ENCODE assay signal across 8 cellular contexts in the genomic region with DNA sequence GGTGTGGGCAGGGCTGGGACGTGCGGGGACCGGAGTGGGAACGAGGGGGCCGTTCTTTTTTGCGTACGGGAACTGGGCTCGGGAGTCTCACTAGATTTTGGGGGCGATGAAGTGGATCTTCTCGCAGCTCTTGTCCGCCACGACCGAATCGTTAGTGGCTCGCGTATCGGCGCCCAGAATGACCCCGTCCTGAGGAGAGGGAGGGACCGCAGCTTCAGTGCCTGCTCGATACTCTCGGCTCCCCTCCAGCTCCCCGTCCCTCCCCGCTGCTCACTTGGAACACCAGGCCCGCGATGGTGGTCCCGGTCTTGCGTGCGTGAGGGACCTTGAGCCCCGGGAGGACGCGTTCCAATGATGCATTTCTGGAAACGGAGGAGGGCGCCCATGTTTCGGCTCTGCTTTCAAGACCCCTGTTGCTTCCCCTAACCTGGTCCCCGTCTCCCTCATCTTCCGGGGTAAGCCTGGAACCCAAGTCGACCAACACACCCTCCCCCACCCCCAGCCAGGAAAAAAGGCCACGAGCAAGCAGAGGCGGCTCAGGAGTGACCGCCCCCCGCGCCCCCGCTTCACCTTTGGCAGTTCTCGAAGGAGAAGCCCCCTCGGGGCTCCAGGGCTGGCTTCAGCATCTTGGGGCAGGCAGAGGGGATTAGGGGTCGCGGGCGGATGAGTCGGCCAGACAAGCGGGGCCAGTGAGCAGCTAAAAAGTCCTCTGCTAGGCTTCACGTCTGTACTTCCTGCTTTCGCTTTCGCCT. TPM values are rescaled to one million over a fixed set of nuclear protein-coding genes. Genes with fewer than 3 reads are reported as not detected.
DNase-seq lines count a peak whose midpoint lies in the region; ATAC-seq and TF ChIP-seq lines count a peak whose summit lies in the region.

A gene (minus strand): TSS at position 727 of the 752 bp plus-strand sequence. CDS start 101 bp downstream, at position 626.

- peak within 1 kb of the TSS; percentile 18 for H3K18ac ChIP-seq in H9 (ENCODE audit: insufficient read length, low read depth, low read length)

- no peaks in the 10 kb centered on the region for H4K20me1 ChIP-seq in H9 (ENCODE audit: control insufficient read depth, insufficient read depth, insufficient read length)

- no peak within 1 kb of the TSS for H3T11ph ChIP-seq in H9 (ENCODE audit: low read length)

- H3K4me2 ChIP-seq in H9 (ENCODE audit: insufficient read depth, insufficient read length, low read length): peak within 1 kb of the TSS; percentile 79

- DNase-seq in H9: no peak
- peak; percentile 51 for DNase-seq in RWPE1 (ENCODE audit: low spot score)
- no peak for DNase-seq in right atrium auricular region (ENCODE audit: low spot score)
- peak; percentile 47 to 73 for DNase-seq in psoas muscle
- no peak for DNase-seq in KG1 (lab: John Stamatoyannopoulos, UW)

- peaks cover 18% of the 10 kb centered on the region for H3K23me2 ChIP-seq in H9 (ENCODE audit: insufficient read length, low read depth, low read length, poor library complexity, severe bottlenecking)

- no peaks in the 10 kb centered on the region for H3K79me2 ChIP-seq in H9 (ENCODE audit: insufficient read depth, low read length)

- H2BK120ac ChIP-seq in H9 (ENCODE audit: low read depth, low read length, poor library complexity, severe bottlenecking): no peak within 1 kb of the TSS

- no peak within 1 kb of the TSS for H4K8ac ChIP-seq in H9 (replicated peaks; ENCODE audit: insufficient read length, low read depth, low read length)

- peak within 1 kb of the TSS; percentile 96 to 99 (median 99) for H3K27ac Mint-ChIP-seq in H9

- peak within 1 kb of the TSS; percentile 64 for H3K14ac ChIP-seq in H9 (ENCODE audit: insufficient read depth, low read length)

- H3K23ac ChIP-seq in H9 (ENCODE audit: insufficient read length, low read depth, low read length): no peak within 1 kb of the TSS

- H2BK5ac ChIP-seq in H9 (ENCODE audit: insufficient read length, low read length): no peak within 1 kb of the TSS

- H3K4me3 ChIP-seq in right atrium auricular region (peak within 1 kb of the TSS; percentile 66 to 81), psoas muscle (peak within 1 kb of the TSS; percentile 81)

- no peak within 1 kb of the TSS for H4K5ac ChIP-seq in H9 (ENCODE audit: insufficient read length, low read depth, low read length)

- no peaks in the 10 kb centered on the region; the same call in 1 of the 2 replicates for H3K4me1 ChIP-seq in ES-I3 (ENCODE audit: insufficient read depth, low read length)
- H3K4me1 ChIP-seq in H9 (ENCODE audit: insufficient read depth, low read length): peaks cover 3% of the 10 kb centered on the region; the same call in 1 of the 2 replicates
- peaks cover 0 to 27% of the 10 kb centered on the region in 2 donors for H3K4me1 ChIP-seq in right atrium auricular region
- H3K4me1 ChIP-seq in psoas muscle: peaks cover 24% of the 10 kb centered on the region

- H2AFZ ChIP-seq in H9 (ENCODE audit: low read length): no peak within 1 kb of the TSS

- ATAC-seq in psoas muscle: peak; percentile 9 to 41 (median 20)
- ATAC-seq in HG02938 (IDR thresholded peaks at IDR 0.05; ENCODE audit: unreplicated experiment): no peak

- H2AK5ac ChIP-seq in H9 (ENCODE audit: insufficient read length, low read length): no peak within 1 kb of the TSS

- H3K4me3 Mint-ChIP-seq in H9: peak within 1 kb of the TSS; percentile 98 to 100

- TF ChIP-seq CTCF in H9 (conservative IDR thresholded peaks at IDR 0.05) (no peak), RWPE1 (conservative IDR thresholded peaks at IDR 0.05; ENCODE audit: low read depth) (no peak), right atrium auricular region (IDR thresholded peaks at IDR 0.05) (no peak), psoas muscle (IDR thresholded peaks at IDR 0.05) (no peak)

- peak within 1 kb of the TSS; percentile 99 for H3K9ac ChIP-seq in ES-I3 (ENCODE audit: low read depth, low read length)
- H3K9ac ChIP-seq in H9 (ENCODE audit: extremely low read depth, insufficient read length, low read length): peak within 1 kb of the TSS; percentile 62

- H3K79me1 ChIP-seq in H9 (ENCODE audit: insufficient read depth, low read depth, low read length, poor library complexity, severe bottlenecking): no peaks in the 10 kb centered on the region

- no peak within 1 kb of the TSS for H2BK20ac ChIP-seq in H9 (ENCODE audit: low read depth, low read length, poor library complexity, severe bottlenecking)

- H3K9me3 Mint-ChIP-seq in H9: peaks cover 0 to 2% of the 10 kb centered on the region in 2 experiments; a peak in 2 of 5 replicates

- H3K27me3 Mint-ChIP-seq in H9 (ENCODE audit: low read depth): peaks cover 10% of the 10 kb centered on the region

- WGBS in H9 (ENCODE audit: extremely low coverage, insufficient read length, low lambda C conversion rate): no CpG with 5 or more reads among the region's 54 CpGs
- 0 to 1% (median 0%) methylated on average over 45 to 54 of the region's 54 CpGs for WGBS in psoas muscle, 3 donors

- CTCF ChIA-PET in RWPE1 (lab: Yijun Ruan, JAX): interaction anchor here (1.1 to 1.9 kb wide), 3 partner anchors 52 to 120 kb away, joined by 3 to 7 read pairs (median 4); a partner anchor contains a TSS

- no peak within 1 kb of the TSS for H2BK12ac ChIP-seq in H9 (ENCODE audit: insufficient read length, low read depth, low read length)

- no peaks in the 10 kb centered on the region for H3K36me3 ChIP-seq in ES-I3 (ENCODE audit: insufficient read depth, low read length)
- peaks cover 16% of the 10 kb centered on the region for H3K36me3 ChIP-seq in right atrium auricular region
- H3K36me3 ChIP-seq in psoas muscle (ENCODE audit: insufficient read depth in 1 of 2, low read depth in 1 of 2): peaks cover 0 to 26% of the 10 kb centered on the region in 2 donors

- no peak within 1 kb of the TSS for H3K4ac ChIP-seq in H9 (ENCODE audit: low read depth, low read length)

- H2BK15ac ChIP-seq in H9 (ENCODE audit: low read depth, low read length): no peak within 1 kb of the TSS

- no peaks in the 10 kb centered on the region for H3K27me3 ChIP-seq in H9 (ENCODE audit: insufficient read depth, low read length)
- H3K27me3 ChIP-seq in right atrium auricular region: no peaks in the 10 kb centered on the region
- no peaks in the 10 kb centered on the region for H3K27me3 ChIP-seq in psoas muscle (ENCODE audit: insufficient read depth in 3 of 3, low read length in 2 of 3)

- H3K27ac ChIP-seq in H9 (ENCODE audit: insufficient read length, low read depth, low read length) (no peak within 1 kb of the TSS), RWPE1 (peak within 1 kb of the TSS; percentile 93), angular gyrus (ENCODE audit: low read depth, low read length) (peak within 1 kb of the TSS; percentile 77), right atrium auricular region (peak within 1 kb of the TSS; percentile 87 to 88), psoas muscle (peak within 1 kb of the TSS; percentile 82)

- H3K9me3 ChIP-seq in ES-I3 (ENCODE audit: control insufficient read depth, insufficient read depth, low read length) (no peaks in the 10 kb centered on the region), H9 (ENCODE audit: control insufficient read depth, low read depth, low read length) (no peaks in the 10 kb centered on the region), right atrium auricular region (no peaks in the 10 kb centered on the region), psoas muscle (no peaks in the 10 kb centered on the region)

- peaks cover 20 to 23% of the 10 kb centered on the region in 2 experiments for H3K4me1 Mint-ChIP-seq in H9

- H4K91ac ChIP-seq in H9 (ENCODE audit: insufficient read length, low read depth, low read length): no peak within 1 kb of the TSS

- no peak within 1 kb of the TSS for H3K56ac ChIP-seq in H9 (ENCODE audit: insufficient read length, low read depth, low read length)

- peaks cover 0 to 35% (median 9%) of the 10 kb centered on the region in 3 experiments; a peak in 4 of 7 replicates for H3K36me3 Mint-ChIP-seq in H9 (ENCODE audit: insufficient read depth in 1 of 3, low read depth in 3 of 3)

- intact Hi-C loops in psoas muscle (cut with DNase I): loop anchor here in 1 of 2 donors (10.0 kb wide), 1 partner anchor 411 kb away; a partner anchor contains a TSS

- POLR2A ChIA-PET in RWPE1 (lab: Yijun Ruan, JAX; ENCODE audit: low non-redundant PET): no interaction called here

RNA-seq across cellular contexts. Expression of the gene that starts here (rescaled TPM):
- total RNA-seq in H9 (2021) (24.5 and 25.7 TPM in 2 replicates), right atrium auricular region (10 to 100 TPM; 37.3 to 38.4 TPM), psoas muscle (10 to 100 TPM; 27.6 to 34.7 (median 31.6) TPM)
- 10 to 100 TPM; 55.0 to 98.6 (median 67.3) TPM for polyA plus RNA-seq in psoas muscle

Comparison
In these comparisons a context has a peak if more than half of its experiments do, and no peak if none do; other contexts are left out.
1. DNase-seq: peak in RWPE1 (single experiment) and psoas muscle (2 of 2); none in H9 (single experiment), right atrium auricular region (single experiment) and KG1 (single experiment).